In genomic region chr1:53517821-53518352, GRCh38 we compare ENCODE assay signal across 32 cellular contexts. TPM values are rescaled to one million over a fixed set of nuclear protein-coding genes. Genes with fewer than 3 reads are reported as not detected.
"Had no signal": no experiment of that assay in that cellular context is flagged by ENCODE, and none has a peak within 500 bp of the region (broad histone marks: within the 10 kb centered on the region; RNA-seq: fewer than 3 reads in every experiment).

No MANE protein-coding gene starts in this region.

- H3K4me2 ChIP-seq: smooth muscle cell had no signal

- DNase-seq: activated B cell treated with CpG ODN at 0.5 μM for 24 hours; activated CD4-positive, alpha-beta T cell treated with anti-CD3 and anti-CD28 coated beads, Interleukin-2, amount 50 U/mL, for 1 hour; activated CD8-positive, alpha-beta T cell treated with anti-CD3 and anti-CD28 coated beads for 36 hours; activated naive CD4-positive, alpha-beta T cell; activated T-cell treated with anti-CD3 and anti-CD28 coated beads, Interleukin-2, amount 50 U/mL, for 4 hours; anterior cingulate cortex; left cardiac atrium; naive thymus-derived CD4-positive, alpha-beta T cell; stimulated activated CD4-positive, alpha-beta T cell treated with anti-CD3 and anti-CD28 coated beads, Interleukin-1b, Interleukin-23, amount 100 ng/mL, for 48 hours; stimulated activated CD4-positive, alpha-beta T cell treated with anti-CD3 and anti-CD28 coated beads, Interleukin-4, amount 100 ng/mL, for 4 hours; stimulated activated CD8-positive, alpha-beta memory T cell treated with anti-CD3 and anti-CD28 coated beads, Interleukin-4, amount 100 ng/mL, for 48 hours; stimulated activated naive CD8-positive, alpha-beta T cell treated with anti-CD3 and anti-CD28 coated beads, Interleukin-15, amount 100 ng/mL, for 72 hours; substantia nigra; T-helper 2 cell; uterus had no signal

- H3K4me1 Mint-ChIP-seq: activated B cell treated with CpG ODN at 0.5 μM for 24 hours; central memory CD8-positive, alpha-beta T cell; stimulated activated memory B cell treated with anti-CD40 and anti-IgM and Interleukin-4, amounts not matched to agents 10 μg/mL and 1 μg/mL and 100 μg/mL, for 72 hours; stimulated activated naive CD8-positive, alpha-beta T cell treated with anti-CD3 and anti-CD28 coated beads, Interleukin-15, amount 100 ng/mL, for 72 hours had no signal

- H3K9me3 Mint-ChIP-seq: activated B cell treated with CpG ODN at 0.5 μM for 24 hours; activated CD8-positive, alpha-beta T cell treated with anti-CD3 and anti-CD28 coated beads for 36 hours; activated T-cell treated with anti-CD3 and anti-CD28 coated beads, Interleukin-2, amount 50 U/mL, for 4 hours; central memory CD8-positive, alpha-beta T cell; dendritic cell treated with granulocyte-macrophage colony-stimulating factor and Interleukin-4, amounts not matched to agents 40 ng/mL and 50 ng/mL, for 4 days; mesothelial cell of epicardium; naive thymus-derived CD4-positive, alpha-beta T cell; neural crest cell; stimulated activated memory B cell treated with anti-CD40 and anti-IgM and Interleukin-4, amounts not matched to agents 10 μg/mL and 1 μg/mL and 100 μg/mL, for 72 hours; stimulated activated naive CD8-positive, alpha-beta T cell treated with anti-CD3 and anti-CD28 coated beads, Interleukin-15, amount 100 ng/mL, for 72 hours; type B pancreatic cell had no signal

- H3K4me3 Mint-ChIP-seq: activated B cell treated with CpG ODN at 0.5 μM for 24 hours; activated CD8-positive, alpha-beta T cell treated with anti-CD3 and anti-CD28 coated beads for 36 hours; activated naive CD8-positive, alpha-beta T cell; activated T-cell treated with anti-CD3 and anti-CD28 coated beads, Interleukin-2, amount 50 U/mL, for 4 hours; central memory CD8-positive, alpha-beta T cell; dendritic cell treated with granulocyte-macrophage colony-stimulating factor and Interleukin-4, amounts not matched to agents 40 ng/mL and 50 ng/mL, for 4 days; mesothelial cell of epicardium; naive thymus-derived CD4-positive, alpha-beta T cell; neural crest cell; stimulated activated memory B cell treated with anti-CD40 and anti-IgM and Interleukin-4, amounts not matched to agents 10 μg/mL and 1 μg/mL and 100 μg/mL, for 72 hours; stimulated activated naive CD8-positive, alpha-beta T cell treated with anti-CD3 and anti-CD28 coated beads, Interleukin-15, amount 100 ng/mL, for 72 hours; type B pancreatic cell had no signal

- H3K27ac ChIP-seq: esophagus muscularis mucosa, right atrium auricular region, uterus had no signal

- H3K27me3 Mint-ChIP-seq: activated B cell treated with CpG ODN at 0.5 μM for 24 hours; activated CD8-positive, alpha-beta T cell treated with anti-CD3 and anti-CD28 coated beads for 36 hours; activated naive CD8-positive, alpha-beta T cell; central memory CD8-positive, alpha-beta T cell; dendritic cell treated with granulocyte-macrophage colony-stimulating factor and Interleukin-4, amounts not matched to agents 40 ng/mL and 50 ng/mL, for 4 days; stimulated activated naive CD8-positive, alpha-beta T cell treated with anti-CD3 and anti-CD28 coated beads, Interleukin-15, amount 100 ng/mL, for 72 hours had no signal

- H3K36me3 ChIP-seq: esophagus muscularis mucosa, right atrium auricular region, uterus had no signal

- H3K27ac Mint-ChIP-seq: activated B cell treated with CpG ODN at 0.5 μM for 24 hours; activated CD8-positive, alpha-beta T cell treated with anti-CD3 and anti-CD28 coated beads for 36 hours; activated naive CD8-positive, alpha-beta T cell; dendritic cell treated with granulocyte-macrophage colony-stimulating factor and Interleukin-4, amounts not matched to agents 40 ng/mL and 50 ng/mL, for 4 days; mesothelial cell of epicardium; naive thymus-derived CD4-positive, alpha-beta T cell; stimulated activated memory B cell treated with anti-CD40 and anti-IgM and Interleukin-4, amounts not matched to agents 10 μg/mL and 1 μg/mL and 100 μg/mL, for 72 hours; type B pancreatic cell had no signal

- H3K27me3 ChIP-seq: esophagus muscularis mucosa, right atrium auricular region, uterus had no signal

- H3K4me3 ChIP-seq: esophagus muscularis mucosa, right atrium auricular region, smooth muscle cell, uterus had no signal

- H3K4me1 ChIP-seq: uterus had no signal

- H3K36me3 Mint-ChIP-seq: activated naive CD8-positive, alpha-beta T cell; mesothelial cell of epicardium; naive thymus-derived CD4-positive, alpha-beta T cell; stimulated activated memory B cell treated with anti-CD40 and anti-IgM and Interleukin-4, amounts not matched to agents 10 μg/mL and 1 μg/mL and 100 μg/mL, for 72 hours; type B pancreatic cell had no signal

- ATAC-seq: activated CD8-positive, alpha-beta T cell treated with anti-CD3 and anti-CD28 coated beads for 36 hours; activated T-cell treated with anti-CD3 and anti-CD28 coated beads, Interleukin-2, amount 50 U/mL, for 4 hours; left cardiac atrium; stimulated activated memory B cell treated with anti-CD40 and anti-IgM and Interleukin-4, amounts not matched to agents 10 μg/mL and 1 μg/mL and 100 μg/mL, for 72 hours; stimulated activated naive CD8-positive, alpha-beta T cell treated with anti-CD3 and anti-CD28 coated beads, Interleukin-15, amount 100 ng/mL, for 72 hours had no signal

- H3K9me3 ChIP-seq: esophagus muscularis mucosa, right atrium auricular region, uterus had no signal

RNA-seq across cellular contexts. Expression of gene DMRTB1, which starts 58.7 kb away (rescaled TPM):
- total RNA-seq: activated B cell treated with CpG ODN at 0.5 μM for 24 hours; activated CD8-positive, alpha-beta T cell treated with anti-CD3 and anti-CD28 coated beads for 36 hours; activated T-cell treated with anti-CD3 and anti-CD28 coated beads, Interleukin-2, amount 50 U/mL, for 4 hours; bronchial epithelial cell; esophagus muscularis mucosa; frontal cortex; left cardiac atrium; lower leg skin; mesothelial cell of epicardium; naive thymus-derived CD4-positive, alpha-beta T cell; neural crest cell; omental fat pad; pulmonary artery endothelial cell; right atrium auricular region; smooth muscle cell; uterus had no signal
- polyA plus RNA-seq: adipose tissue; keratinocyte; naive thymus-derived CD4-positive, alpha-beta T cell; smooth muscle cell had no signal
